8 cellular contexts compared by ENCODE assay signal in genomic region chr4:16225139-16225538, GRCh38. TPM values are rescaled to one million over a fixed set of nuclear protein-coding genes. Genes with fewer than 3 reads are reported as not detected.
DNase-seq lines count a peak whose midpoint lies in the region; ATAC-seq and TF ChIP-seq lines count a peak whose summit lies in the region.

No MANE protein-coding gene starts in this region.

- DNase-seq in EH (ENCODE audit: low read depth) (peak; percentile 43), NB4 (ENCODE audit: low read depth) (peak; percentile 58), mesothelial cell of epicardium (ENCODE audit: low spot score in 2 of 2, unreplicated experiment in 2 of 2) (no peak), 8988T (no peak), ureter (ENCODE audit: low spot score) (no peak), HuH-7 (ENCODE audit: low spot score) (no peak)
- peak; percentile 16 for DNase-seq in central memory CD4-positive, alpha-beta T cell

- ATAC-seq in GM18861 (IDR thresholded peaks at IDR 0.05; ENCODE audit: unreplicated experiment): no peak

- peak overlapping the region; percentile 85 for H3K4me3 Mint-ChIP-seq in mesothelial cell of epicardium

- H3K9me3 Mint-ChIP-seq in mesothelial cell of epicardium: no peaks in the 10 kb centered on the region

- no peak for TF ChIP-seq POLR2A in NB4 (IDR thresholded peaks at IDR 0.05; ENCODE audit: extremely low read depth, insufficient read length)

- H3K27ac Mint-ChIP-seq in mesothelial cell of epicardium: peak overlapping the region; percentile 96

- TF ChIP-seq CTCF in NB4 (IDR thresholded peaks at IDR 0.05; ENCODE audit: low read depth, low read length): no peak
- TF ChIP-seq CTCF in mesothelial cell of epicardium (IDR thresholded peaks at IDR 0.05; ENCODE audit: unreplicated experiment): no peak

- peaks cover 1% of the 10 kb centered on the region for H3K36me3 Mint-ChIP-seq in mesothelial cell of epicardium

- peaks cover 39% of the 10 kb centered on the region for H3K4me1 Mint-ChIP-seq in mesothelial cell of epicardium

- H3K27me3 Mint-ChIP-seq in mesothelial cell of epicardium (ENCODE audit: low read depth): no peaks in the 10 kb centered on the region

- peak overlapping the region; percentile 86 for H3K4me3 ChIP-seq in NB4 (ENCODE audit: low read depth, low read length)

RNA-seq across cellular contexts. Expression of gene TAPT1, which starts 1.1 kb away (rescaled TPM):
- 38.7 to 42.6 TPM (median 41.2 TPM) in 3 replicates for total RNA-seq in mesothelial cell of epicardium
- total RNA-seq in ureter: 47.5 TPM

Comparison
In these comparisons a context has a peak if more than half of its experiments do, and no peak if none do; other contexts are left out.
1. DNase-seq: peak in EH (single experiment), NB4 (single experiment) and central memory CD4-positive, alpha-beta T cell (single experiment); none in mesothelial cell of epicardium (0 of 2), 8988T (single experiment), ureter (single experiment) and HuH-7 (single experiment).